ENCODE assay signal across 1 cellular context in genomic region chr7:94394399-94395140, GRCh38.
TF ChIP-seq lines count a peak whose summit lies in the region.

TSS of gene COL1A2 (plus strand) at chr7:94394895. CDS start at chr7:94395032, 137 bp downstream.

TF ChIP-seq in SK-N-SH, 30 proteins besides CTCF, POLR2A, EP300 and RAD21 (continued from another document):
- TF ChIP-seq ZBTB33 (IDR thresholded peaks at IDR 0.05; ENCODE audit: borderline replicate concordance, low read depth) (no peak), GABPA (IDR thresholded peaks at IDR 0.05; ENCODE audit: low read depth) (no peak), REST (IDR thresholded peaks at IDR 0.05; ENCODE audit: low read depth, low read length) (peak; percentile 81; the same call in 1 of the 2 replicates)
TF ChIP-seq in SK-N-SH: peak in this region for 1.
